ENCODE assay signal across 8 cellular contexts in genomic region chr10:6204063-6204340, GRCh38. TPM values are rescaled to one million over a fixed set of nuclear protein-coding genes. Genes with fewer than 3 reads are reported as not detected.
DNase-seq lines count a peak whose midpoint lies in the region; ATAC-seq and TF ChIP-seq lines count a peak whose summit lies in the region.

No MANE protein-coding gene starts in this region.

- no peak for TF ChIP-seq POLR2A in gastroesophageal sphincter (IDR thresholded peaks at IDR 0.05)

- H3K27me3 ChIP-seq in MG63, result no peaks in the 10 kb centered on the region
- no peaks in the 10 kb centered on the region for H3K27me3 ChIP-seq in gastroesophageal sphincter
- H3K27me3 ChIP-seq in trophoblast cell (ENCODE audit: insufficient read depth, low read length), result peaks cover under 1% of the 10 kb centered on the region
- no peaks in the 10 kb centered on the region for H3K27me3 ChIP-seq in aorta (ENCODE audit: control insufficient read depth in 1 of 2, insufficient read depth in 2 of 2, low read length in 1 of 2)

- ATAC-seq in gastroesophageal sphincter, result no peak
- no peak for ATAC-seq in aorta (ENCODE audit: low FRiP score)

- H3K36me3 ChIP-seq in MG63, result no peaks in the 10 kb centered on the region
- H3K36me3 ChIP-seq in gastroesophageal sphincter, result no peaks in the 10 kb centered on the region
- H3K36me3 ChIP-seq in trophoblast cell (ENCODE audit: control insufficient read depth in 1 of 2, insufficient read depth in 2 of 2, low read length in 2 of 2), result peaks cover 4 to 5% of the 10 kb centered on the region in 2 experiments
- H3K36me3 ChIP-seq in aorta (ENCODE audit: control insufficient read depth in 1 of 2, insufficient read depth in 2 of 2, low read length in 1 of 2), result no peaks in the 10 kb centered on the region

- peak overlapping the region; percentile 93 for H3K9ac ChIP-seq in trophoblast cell (ENCODE audit: low read length)

- peak overlapping the region; percentile 24 for H2AFZ ChIP-seq in trophoblast cell (ENCODE audit: insufficient read depth, low read length, poor library complexity)

- no peak overlapping the region for H2BK120ac ChIP-seq in trophoblast cell (ENCODE audit: insufficient read depth, low read length, poor library complexity)

- H2AK5ac ChIP-seq in trophoblast cell (ENCODE audit: low read length), result peak overlapping the region; percentile 42

- H3K4me1 ChIP-seq in gastroesophageal sphincter, result peaks cover 0 to 75% (median 25%) of the 10 kb centered on the region in 3 donors
- peaks cover 13 to 23% of the 10 kb centered on the region in 2 experiments for H3K4me1 ChIP-seq in trophoblast cell (ENCODE audit: control insufficient read depth in 1 of 2, insufficient read depth in 2 of 2, low read length in 2 of 2)
- H3K4me1 ChIP-seq in aorta (ENCODE audit: control insufficient read depth in 1 of 2, insufficient read depth in 2 of 2, low read length in 2 of 2), result peaks cover 0 to 6% of the 10 kb centered on the region in 2 donors

- peak overlapping the region; percentile 92 for H3K4me2 ChIP-seq in trophoblast cell (ENCODE audit: low read length)

- peaks cover 20% of the 10 kb centered on the region for H3K79me2 ChIP-seq in trophoblast cell (ENCODE audit: control insufficient read depth, insufficient read depth, low read length, poor library complexity)

- no peaks in the 10 kb centered on the region for H3K27me3 Mint-ChIP-seq in activated T-helper 2 cell treated with anti-CD3 and anti-CD28 coated beads, Interferon-gamma antibody, Interleukin-2, Interleukin-4, amounts not matched to agents 10 μg/mL and 5 μg/mL and 100 μg/mL, durations not matched to agents 14 hours and 24 hours and 36 hours (ENCODE audit: low read depth)

- TF ChIP-seq EP300 in gastroesophageal sphincter (IDR thresholded peaks at IDR 0.05), result no peak

- intact Hi-C loops in activated T-helper 2 cell treated with anti-CD3 and anti-CD28 coated beads, Interferon-gamma antibody, Interleukin-2, Interleukin-4, amounts not matched to agents 10 μg/mL and 5 μg/mL and 100 μg/mL, durations not matched to agents 14 hours and 24 hours and 36 hours (cut with micrococcal nuclease), result loop anchor here (5.0 to 10.0 kb wide), 2 partner anchors 371 to 463 kb away; no protein-coding TSS in a partner anchor
- intact Hi-C loops in aorta (cut with DNase I), result loop anchor here (5.0 kb wide), 5 partner anchors 37 to 123 kb away; no protein-coding TSS in a partner anchor

- peak overlapping the region; percentile 100 for H3K4me3 Mint-ChIP-seq in activated T-helper 2 cell treated with anti-CD3 and anti-CD28 coated beads, Interferon-gamma antibody, Interleukin-2, Interleukin-4, amounts not matched to agents 10 μg/mL and 5 μg/mL and 100 μg/mL, durations not matched to agents 14 hours and 24 hours and 36 hours (ENCODE audit: low read depth)

- H3K79me1 ChIP-seq in trophoblast cell (ENCODE audit: low read length), result peaks cover 18% of the 10 kb centered on the region

- H4K91ac ChIP-seq in trophoblast cell (ENCODE audit: low read depth, low read length), result peak overlapping the region; percentile 45

- H3K18ac ChIP-seq in trophoblast cell (ENCODE audit: low read length), result peak overlapping the region; percentile 83

- H3K27ac ChIP-seq in gastroesophageal sphincter (peak overlapping the region; percentile 56 to 100 (median 96)), trophoblast cell (ENCODE audit: low read depth, low read length) (peak overlapping the region; percentile 57), aorta (ENCODE audit: low read depth in 1 of 2, low read length in 2 of 2) (peak overlapping the region; percentile 75 to 79)

- H4K12ac ChIP-seq in trophoblast cell (ENCODE audit: low read depth, low read length), result no peak overlapping the region

- no peak overlapping the region for H2BK12ac ChIP-seq in trophoblast cell (ENCODE audit: low read length)

- H3K4me3 ChIP-seq in AG04449 (ENCODE audit: low read depth, low read length), result peak overlapping the region; percentile 83
- H3K4me3 ChIP-seq in MG63, result peak overlapping the region; percentile 71
- peak overlapping the region; percentile 54 to 84 for H3K4me3 ChIP-seq in gastroesophageal sphincter
- H3K4me3 ChIP-seq in trophoblast cell (ENCODE audit: low read depth, low read length), result peak overlapping the region; percentile 97
- H3K4me3 ChIP-seq in aorta (ENCODE audit: low read length in 2 of 2), result peak overlapping the region; percentile 74 to 97

- CTCF ChIA-PET in AG04449 (lab: Yijun Ruan, JAX), result interaction anchor here (1.2 to 8.3 kb wide), 5 partner anchors 11 to 202 kb away, joined by 4 to 278 read pairs (median 5); no protein-coding TSS in a partner anchor

- peak overlapping the region; percentile 20 for H4K8ac ChIP-seq in trophoblast cell (ENCODE audit: low read depth, low read length)

- no peak for DNase-seq in AG04449 (ENCODE audit: low read depth, low spot score)
- DNase-seq in MG63, result peak; percentile 63
- DNase-seq in activated T-helper 2 cell treated with anti-CD3 and anti-CD28 coated beads, Interferon-gamma antibody, Interleukin-2, Interleukin-4, amounts not matched to agents 10 μg/mL and 5 μg/mL and 100 μg/mL, durations not matched to agents 14 hours and 24 hours and 36 hours (ENCODE audit: low spot score), result peak; percentile 55
- DNase-seq in trophoblast cell, result peak in 1 of 2 donors; percentile 27
- DNase-seq in aorta, result peak; percentile 76 to 90
- no peak for DNase-seq in SHP77 (lab: John Stamatoyannopoulos, UW)
- no peak for DNase-seq in inferior parietal cortex (ENCODE audit: extremely low spot score)

- no peak overlapping the region for H3K27ac Mint-ChIP-seq in activated T-helper 2 cell treated with anti-CD3 and anti-CD28 coated beads, Interferon-gamma antibody, Interleukin-2, Interleukin-4, amounts not matched to agents 10 μg/mL and 5 μg/mL and 100 μg/mL, durations not matched to agents 14 hours and 24 hours and 36 hours

- peaks cover 28% of the 10 kb centered on the region for H3K36me3 Mint-ChIP-seq in activated T-helper 2 cell treated with anti-CD3 and anti-CD28 coated beads, Interferon-gamma antibody, Interleukin-2, Interleukin-4, amounts not matched to agents 10 μg/mL and 5 μg/mL and 100 μg/mL, durations not matched to agents 14 hours and 24 hours and 36 hours (ENCODE audit: low read depth)

- peak overlapping the region; percentile 90 for H3K4ac ChIP-seq in trophoblast cell (ENCODE audit: low read depth, low read length)

- H3K23ac ChIP-seq in trophoblast cell (ENCODE audit: low read length), result no peak overlapping the region

- peaks cover 35% of the 10 kb centered on the region for H3K4me1 Mint-ChIP-seq in activated T-helper 2 cell treated with anti-CD3 and anti-CD28 coated beads, Interferon-gamma antibody, Interleukin-2, Interleukin-4, amounts not matched to agents 10 μg/mL and 5 μg/mL and 100 μg/mL, durations not matched to agents 14 hours and 24 hours and 36 hours (ENCODE audit: low read depth)

- POLR2A ChIA-PET in AG04449 (lab: Yijun Ruan, JAX), result interaction anchor here (0.8 to 2.2 kb wide), 7 partner anchors 16 to 197 kb away, joined by 3 to 13 read pairs (median 4); no protein-coding TSS in a partner anchor

- no peaks in the 10 kb centered on the region for H3K9me3 Mint-ChIP-seq in activated T-helper 2 cell treated with anti-CD3 and anti-CD28 coated beads, Interferon-gamma antibody, Interleukin-2, Interleukin-4, amounts not matched to agents 10 μg/mL and 5 μg/mL and 100 μg/mL, durations not matched to agents 14 hours and 24 hours and 36 hours

- 0% methylated on average over 1 of the region's 28 CpGs; no CpG with 5 or more reads in 1 of the 2 donors for WGBS in gastroesophageal sphincter (ENCODE audit: low coverage in 1 of 2), 2 donors
- no CpG with 5 or more reads among the region's 28 CpGs for WGBS in trophoblast cell (ENCODE audit: extremely low coverage, insufficient coverage, insufficient read length)
- WGBS in aorta, 2 donors, result 1% methylated on average over 27 to 28 of the region's 28 CpGs

- TF ChIP-seq CTCF in AG04449 (IDR thresholded peaks at IDR 0.05; ENCODE audit: insufficient read depth, low read length, missing control alignments), result no peak
- no peak for TF ChIP-seq CTCF in gastroesophageal sphincter (IDR thresholded peaks at IDR 0.05)

- H3K14ac ChIP-seq in trophoblast cell (ENCODE audit: low read length), result peak overlapping the region; percentile 48

- peak overlapping the region; percentile 11 for H2BK5ac ChIP-seq in trophoblast cell (ENCODE audit: low read depth, low read length, poor library complexity)

- H3K9me3 ChIP-seq in MG63 (no peaks in the 10 kb centered on the region), gastroesophageal sphincter (no peaks in the 10 kb centered on the region), trophoblast cell (ENCODE audit: insufficient read depth, low read depth, low read length) (peaks cover 2% of the 10 kb centered on the region), aorta (ENCODE audit: control insufficient read depth, low read length) (no peaks in the 10 kb centered on the region)

RNA-seq across cellular contexts. Expression of gene PFKFB3, which starts 1.3 kb away (rescaled TPM):
- total RNA-seq in MG63 (2014; rRNA removed; shearing (Covaris generic); ENCODE audit: low replicate concordance), result 3.4 and 7.8 TPM in 2 replicates
- total RNA-seq in activated T-helper 2 cell treated with anti-CD3 and anti-CD28 coated beads, Interferon-gamma antibody, Interleukin-2, Interleukin-4, amounts not matched to agents 10 μg/mL and 5 μg/mL and 100 μg/mL, durations not matched to agents 14 hours and 24 hours and 36 hours, result 124 and 126 TPM in 2 replicates
- 10 to 100 TPM; 29.6 to 78.3 (median 38.4) TPM for total RNA-seq in gastroesophageal sphincter
- polyA plus RNA-seq in trophoblast cell (2013), result 45.0 and 46.4 TPM in 2 replicates
- 100 to 1,000 TPM; 116 to 140 TPM for total RNA-seq in aorta
- 10 to 100 TPM; 31.4 to 45.6 TPM for polyA plus RNA-seq in aorta

Comparison
In these comparisons a context has a peak if more than half of its experiments do, and no peak if none do; other contexts are left out.
1. DNase-seq: peak in MG63 (single experiment), activated T-helper 2 cell treated with anti-CD3 and anti-CD28 coated beads, Interferon-gamma antibody, Interleukin-2, Interleukin-4, amounts not matched to agents 10 μg/mL and 5 μg/mL and 100 μg/mL, durations not matched to agents 14 hours and 24 hours and 36 hours (single experiment) and aorta (2 of 2); none in AG04449 (single experiment), SHP77 (0 of 2) and inferior parietal cortex (single experiment).
2. Peak in every context shown above with its lines, with median percentiles within 50 percentile points of each other: H3K4me3 ChIP-seq and H3K27ac ChIP-seq.